In the genomic region with DNA sequence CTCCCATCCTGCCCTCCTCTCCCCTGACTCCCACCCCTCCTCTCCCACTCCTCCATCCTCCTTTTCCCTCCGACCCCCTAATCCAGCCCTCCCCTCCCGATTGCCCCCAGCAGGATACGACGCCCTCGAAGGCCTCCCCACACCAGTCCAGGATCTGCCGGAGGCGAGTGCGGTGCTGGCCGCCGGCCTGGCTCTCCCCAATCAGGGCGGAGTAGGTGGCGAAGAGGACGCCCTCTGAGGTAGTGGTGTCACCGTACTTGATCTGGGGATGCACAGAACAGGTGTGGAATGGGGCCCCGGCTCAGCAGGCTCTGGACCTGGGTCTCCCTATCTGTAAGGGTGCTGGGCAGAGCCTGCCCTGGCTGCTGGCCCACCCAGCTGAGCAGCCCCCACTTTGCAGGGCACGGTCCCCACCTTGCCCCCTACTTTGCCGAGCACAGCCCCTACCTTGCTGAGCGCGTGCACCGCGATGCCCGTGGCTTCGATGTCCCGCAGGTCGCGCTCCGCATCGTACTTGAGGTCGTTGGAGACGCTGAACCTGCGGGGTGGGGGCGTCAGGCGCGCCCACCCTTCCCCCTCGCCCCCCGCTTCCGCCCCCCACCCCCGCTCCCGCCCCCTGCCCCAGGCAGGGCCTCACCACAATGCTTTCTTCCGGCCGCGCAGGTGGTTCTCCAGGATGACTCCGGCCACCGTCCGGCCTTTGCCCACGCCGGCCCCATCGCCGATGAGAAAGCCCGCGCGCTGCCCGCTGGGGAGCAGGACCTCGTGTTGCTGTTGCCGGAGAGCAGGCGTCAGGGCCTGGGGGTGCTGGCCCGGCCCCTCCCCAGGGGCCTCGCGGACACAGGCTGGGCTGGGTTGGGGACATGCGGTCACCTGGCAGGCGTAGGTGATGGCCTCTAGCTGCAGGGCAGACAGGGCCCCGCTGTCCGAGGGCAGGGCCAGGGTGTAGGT, we compare ENCODE assay signal across 16 cellular contexts. TPM values are rescaled to one million over a fixed set of nuclear protein-coding genes. Genes with fewer than 3 reads are reported as not detected.
DNase-seq lines count a peak whose midpoint lies in the region; ATAC-seq, FAIRE-seq and TF ChIP-seq lines count a peak whose summit lies in the region.
"Had no signal": no experiment of that assay in that cellular context is flagged by ENCODE, and none has a peak within 500 bp of the region (broad histone marks: within the 10 kb centered on the region; RNA-seq: fewer than 3 reads in every experiment).

No MANE protein-coding gene starts in this region.

- H3K36me3 Mint-ChIP-seq in T-helper 2 cell treated with Interferon-gamma antibody and Interleukin-4, amounts not matched to agents 5 μg/mL and 100 μg/mL, for 36 hours (ENCODE audit: low read depth) = peaks cover 36% of the 10 kb centered on the region

- FAIRE-seq in kidney (lab: Jason Lieb, UNC) = no peak
- FAIRE-seq: RCC 7860 had no signal

- no peak overlapping the region for H3K4me3 ChIP-seq in kidney (ENCODE audit: low read length in 2 of 2)
- H3K4me3 ChIP-seq in coronary artery = no peak overlapping the region
- H3K4me3 ChIP-seq: GM23248, SJCRH30 had no signal

- DNase-seq in T-helper 2 cell treated with Interferon-gamma antibody and Interleukin-4, amounts not matched to agents 5 μg/mL and 100 μg/mL, for 36 hours (ENCODE audit: low spot score) = no peak
- DNase-seq in T-helper 2 cell (no peak), kidney (peak; percentile 79), GM20000 (ENCODE audit: low spot score) (no peak), coronary artery (ENCODE audit: low spot score) (no peak)
- no peak for DNase-seq in stimulated activated naive CD8-positive, alpha-beta T cell treated with anti-CD3 and anti-CD28 coated beads, Interleukin-15, amount 100 ng/mL, for 72 hours
- DNase-seq in stimulated activated naive CD8-positive, alpha-beta T cell treated with anti-CD3 and anti-CD28 coated beads, Interleukin-15, Interleukin-2, amounts not matched to agents 100 U/mL and 50 U/mL, for 24 hours = no peak
- DNase-seq in stimulated activated CD4-positive, alpha-beta T cell treated with anti-CD3 and anti-CD28 coated beads, Interleukin-1b, Interleukin-23, amount 100 ng/mL, for 48 hours = no peak
- DNase-seq: NCI-H1930, NCI-H2171, NCI-H446 treated with DMSO at 0.1 percent for 48 hours had no signal

- H3K27ac Mint-ChIP-seq in T-helper 2 cell treated with Interferon-gamma antibody and Interleukin-4, amounts not matched to agents 5 μg/mL and 100 μg/mL, for 36 hours = peak overlapping the region; percentile 41
- H3K27ac Mint-ChIP-seq in stimulated activated naive CD8-positive, alpha-beta T cell treated with anti-CD3 and anti-CD28 coated beads, Interleukin-15, amount 100 ng/mL, for 72 hours = peak overlapping the region in 1 of 2 donors; percentile 78
- H3K27ac Mint-ChIP-seq: HFFc6 had no signal

- intact Hi-C loops in kidney (cut with DNase I) = loop anchor here (10.0 kb wide), 1 partner anchor 63 kb away; no protein-coding TSS in a partner anchor

- H3K4me3 Mint-ChIP-seq in T-helper 2 cell treated with Interferon-gamma antibody and Interleukin-4, amounts not matched to agents 5 μg/mL and 100 μg/mL, for 36 hours = no peak overlapping the region
- no peak overlapping the region for H3K4me3 Mint-ChIP-seq in stimulated activated naive CD8-positive, alpha-beta T cell treated with anti-CD3 and anti-CD28 coated beads, Interleukin-15, amount 100 ng/mL, for 72 hours

- no peaks in the 10 kb centered on the region for H3K4me1 Mint-ChIP-seq in T-helper 2 cell treated with Interferon-gamma antibody and Interleukin-4, amounts not matched to agents 5 μg/mL and 100 μg/mL, for 36 hours (ENCODE audit: low read depth)
- peaks cover 14% of the 10 kb centered on the region for H3K4me1 Mint-ChIP-seq in stimulated activated naive CD8-positive, alpha-beta T cell treated with anti-CD3 and anti-CD28 coated beads, Interleukin-15, amount 100 ng/mL, for 72 hours
- H3K4me1 Mint-ChIP-seq: CD8-positive, alpha-beta memory T cell had no signal

- H3K9me3 ChIP-seq in kidney (ENCODE audit: control insufficient read depth in 1 of 2, low read length in 2 of 2) = no peaks in the 10 kb centered on the region
- H3K9me3 ChIP-seq: SJCRH30 had no signal

- H3K27me3 Mint-ChIP-seq in T-helper 2 cell treated with Interferon-gamma antibody and Interleukin-4, amounts not matched to agents 5 μg/mL and 100 μg/mL, for 36 hours (ENCODE audit: low read depth) = no peaks in the 10 kb centered on the region
- H3K27me3 Mint-ChIP-seq in stimulated activated naive CD8-positive, alpha-beta T cell treated with anti-CD3 and anti-CD28 coated beads, Interleukin-15, amount 100 ng/mL, for 72 hours = no peaks in the 10 kb centered on the region
- H3K27me3 Mint-ChIP-seq: CD8-positive, alpha-beta memory T cell had no signal

- no peaks in the 10 kb centered on the region for H3K9me3 Mint-ChIP-seq in T-helper 2 cell treated with Interferon-gamma antibody and Interleukin-4, amounts not matched to agents 5 μg/mL and 100 μg/mL, for 36 hours
- no peaks in the 10 kb centered on the region for H3K9me3 Mint-ChIP-seq in stimulated activated naive CD8-positive, alpha-beta T cell treated with anti-CD3 and anti-CD28 coated beads, Interleukin-15, amount 100 ng/mL, for 72 hours
- H3K9me3 Mint-ChIP-seq: CD8-positive, alpha-beta memory T cell; HFFc6 had no signal

- peaks cover 14 to 33% of the 10 kb centered on the region in 2 donors for H3K36me3 ChIP-seq in kidney (ENCODE audit: control insufficient read depth in 1 of 2, insufficient read depth in 2 of 2, low read length in 2 of 2)

- H3K27ac ChIP-seq in kidney (ENCODE audit: low read depth in 2 of 2, low read length in 2 of 2) (no peak overlapping the region), coronary artery (peak overlapping the region in 1 of 2 donors; percentile 31)
- H3K27ac ChIP-seq: GM23248, SJCRH30 had no signal

- ATAC-seq in stimulated activated naive CD8-positive, alpha-beta T cell treated with anti-CD3 and anti-CD28 coated beads, Interleukin-15, amount 100 ng/mL, for 72 hours = peak; percentile 18
- no peak for ATAC-seq in stimulated activated naive CD8-positive, alpha-beta T cell treated with anti-CD3 and anti-CD28 coated beads, Interleukin-15, Interleukin-2, amounts not matched to agents 100 U/mL and 50 U/mL, for 24 hours

- no peak overlapping the region for H3K9ac ChIP-seq in kidney (ENCODE audit: low read length in 2 of 2)
- H3K9ac ChIP-seq: GM23248 had no signal

- TF ChIP-seq CTCF in kidney (IDR thresholded peaks at IDR 0.05; ENCODE audit: borderline replicate concordance, extremely low read depth, insufficient read depth) (no peak), GM20000 (IDR thresholded peaks at IDR 0.05; ENCODE audit: extremely low read depth, missing control alignments) (no peak), coronary artery (IDR thresholded peaks at IDR 0.05) (no peak)

- peaks cover 0 to 4% of the 10 kb centered on the region in 2 donors for H3K4me1 ChIP-seq in kidney (ENCODE audit: control insufficient read depth in 1 of 2, insufficient read depth in 1 of 2, low read depth in 1 of 2, low read length in 2 of 2)
- H3K4me1 ChIP-seq: SJCRH30 had no signal

RNA-seq across cellular contexts. Expression of gene GPX4, which starts 18.5 kb away (rescaled TPM):
- total RNA-seq in kidney = 268 TPM
- polyA plus RNA-seq in kidney (ENCODE audit: insufficient read depth, low read depth, low replicate concordance) = 966 TPM

RNA-seq across cellular contexts. Expression of gene POLR2E, which starts 27.1 kb away (rescaled TPM):
- 158 TPM for total RNA-seq in kidney
- polyA plus RNA-seq in kidney (ENCODE audit: insufficient read depth, low read depth, low replicate concordance) = 189 TPM

RNA-seq across cellular contexts. Expression of gene SBNO2, which starts 51.8 kb away (rescaled TPM):
- total RNA-seq in kidney = 156 TPM
- 12.2 TPM for polyA plus RNA-seq in kidney (ENCODE audit: insufficient read depth, low read depth, low replicate concordance)

RNA-seq across cellular contexts. Expression of gene ARHGAP45, which starts 55.3 kb away (rescaled TPM):
- 50.0 TPM for total RNA-seq in kidney
- 11.8 TPM for polyA plus RNA-seq in kidney (ENCODE audit: insufficient read depth, low read depth, low replicate concordance)
